1 cellular context compared by ENCODE assay signal in genomic region chr16:46973457-46974324, GRCh38.
TF ChIP-seq lines count a peak whose summit lies in the region.

TSS of gene DNAJA2 (minus strand) at chr16:46973674. CDS start at chr16:46973572, 102 bp downstream.

TF ChIP-seq in HepG2, 621 proteins besides CTCF, POLR2A, EP300 and RAD21 (continued from another document and continues in another):
- TF ChIP-seq, protein P1, sequence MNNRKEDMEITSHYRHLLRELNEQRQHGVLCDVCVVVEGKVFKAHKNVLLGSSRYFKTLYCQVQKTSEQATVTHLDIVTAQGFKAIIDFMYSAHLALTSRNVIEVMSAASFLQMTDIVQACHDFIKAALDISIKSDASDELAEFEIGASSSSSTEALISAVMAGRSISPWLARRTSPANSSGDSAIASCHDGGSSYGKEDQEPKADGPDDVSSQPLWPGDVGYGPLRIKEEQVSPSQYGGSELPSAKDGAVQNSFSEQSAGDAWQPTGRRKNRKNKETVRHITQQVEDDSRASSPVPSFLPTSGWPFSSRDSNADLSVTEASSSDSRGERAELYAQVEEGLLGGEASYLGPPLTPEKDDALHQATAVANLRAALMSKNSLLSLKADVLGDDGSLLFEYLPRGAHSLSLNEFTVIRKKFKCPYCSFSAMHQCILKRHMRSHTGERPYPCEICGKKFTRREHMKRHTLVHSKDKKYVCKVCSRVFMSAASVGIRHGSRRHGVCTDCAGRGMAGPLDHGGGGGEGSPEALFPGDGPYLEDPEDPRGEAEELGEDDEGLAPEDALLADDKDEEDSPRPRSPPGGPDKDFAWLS (CRISPR knock-in tag; IDR thresholded peaks at IDR 0.05; ENCODE audit: borderline replicate concordance) = no peak
- TF ChIP-seq, protein P2, sequence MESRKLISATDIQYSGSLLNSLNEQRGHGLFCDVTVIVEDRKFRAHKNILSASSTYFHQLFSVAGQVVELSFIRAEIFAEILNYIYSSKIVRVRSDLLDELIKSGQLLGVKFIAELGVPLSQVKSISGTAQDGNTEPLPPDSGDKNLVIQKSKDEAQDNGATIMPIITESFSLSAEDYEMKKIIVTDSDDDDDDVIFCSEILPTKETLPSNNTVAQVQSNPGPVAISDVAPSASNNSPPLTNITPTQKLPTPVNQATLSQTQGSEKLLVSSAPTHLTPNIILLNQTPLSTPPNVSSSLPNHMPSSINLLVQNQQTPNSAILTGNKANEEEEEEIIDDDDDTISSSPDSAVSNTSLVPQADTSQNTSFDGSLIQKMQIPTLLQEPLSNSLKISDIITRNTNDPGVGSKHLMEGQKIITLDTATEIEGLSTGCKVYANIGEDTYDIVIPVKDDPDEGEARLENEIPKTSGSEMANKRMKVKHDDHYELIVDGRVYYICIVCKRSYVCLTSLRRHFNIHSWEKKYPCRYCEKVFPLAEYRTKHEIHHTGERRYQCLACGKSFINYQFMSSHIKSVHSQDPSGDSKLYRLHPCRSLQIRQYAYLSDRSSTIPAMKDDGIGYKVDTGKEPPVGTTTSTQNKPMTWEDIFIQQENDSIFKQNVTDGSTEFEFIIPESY (CRISPR knock-in tag; IDR thresholded peaks at IDR 0.05) = 0 out of 2 replicates have a peak, but pooled peaks have one; percentile 10
- peak; percentile 20; the same call in 1 of the 2 replicates for TF ChIP-seq GFI1 (CRISPR knock-in tag; IDR thresholded peaks at IDR 0.05; ENCODE audit: borderline replicate concordance)
- TF ChIP-seq STAT6 (CRISPR knock-in tag; IDR thresholded peaks at IDR 0.05; ENCODE audit: borderline replicate concordance) = no peak
- 0 out of 2 replicates have a peak, but pooled peaks have one; percentile 73 for TF ChIP-seq ZNF841 (CRISPR knock-in tag; IDR thresholded peaks at IDR 0.05; ENCODE audit: borderline replicate concordance)
- peak; percentile 89 for TF ChIP-seq ARHGAP35 (CRISPR knock-in tag; IDR thresholded peaks at IDR 0.05; ENCODE audit: borderline replicate concordance)
- TF ChIP-seq ZNF530 (CRISPR knock-in tag; IDR thresholded peaks at IDR 0.05; ENCODE audit: low read depth) = 0 out of 2 replicates have a peak, but pooled peaks have one; percentile 86
- TF ChIP-seq ZFX (CRISPR knock-in tag; IDR thresholded peaks at IDR 0.05; ENCODE audit: low read depth) = peak; percentile 99
- no peak; the same call in 1 of the 2 replicates for TF ChIP-seq ZNF782 (CRISPR knock-in tag; IDR thresholded peaks at IDR 0.05; ENCODE audit: borderline replicate concordance)
- no peak; the same call in 1 of the 2 replicates for TF ChIP-seq CHD4 (IDR thresholded peaks at IDR 0.05; ENCODE audit: borderline replicate concordance, low read length)
- TF ChIP-seq ZMYM4 (CRISPR knock-in tag; IDR thresholded peaks at IDR 0.05) = peak; percentile 76
- peak; percentile 90; the same call in 1 of the 2 replicates for TF ChIP-seq ZNF552 (CRISPR knock-in tag; IDR thresholded peaks at IDR 0.05; ENCODE audit: borderline replicate concordance)
- peak; percentile 64; the same call in 1 of the 3 replicates for TF ChIP-seq MXI1 (IDR thresholded peaks at IDR 0.05; ENCODE audit: borderline replicate concordance, low read depth, low read length)
- TF ChIP-seq MTA3 (CRISPR knock-in tag; IDR thresholded peaks at IDR 0.05) = 0 out of 2 replicates have a peak, but pooled peaks have one; percentile 57
- no peak for TF ChIP-seq ZNF660 (CRISPR knock-in tag; IDR thresholded peaks at IDR 0.05; ENCODE audit: borderline replicate concordance, low read depth)
- TF ChIP-seq TEAD2 (CRISPR knock-in tag; IDR thresholded peaks at IDR 0.05) = 0 out of 2 replicates have a peak, but pooled peaks have one; percentile 74
- TF ChIP-seq, protein P3, sequence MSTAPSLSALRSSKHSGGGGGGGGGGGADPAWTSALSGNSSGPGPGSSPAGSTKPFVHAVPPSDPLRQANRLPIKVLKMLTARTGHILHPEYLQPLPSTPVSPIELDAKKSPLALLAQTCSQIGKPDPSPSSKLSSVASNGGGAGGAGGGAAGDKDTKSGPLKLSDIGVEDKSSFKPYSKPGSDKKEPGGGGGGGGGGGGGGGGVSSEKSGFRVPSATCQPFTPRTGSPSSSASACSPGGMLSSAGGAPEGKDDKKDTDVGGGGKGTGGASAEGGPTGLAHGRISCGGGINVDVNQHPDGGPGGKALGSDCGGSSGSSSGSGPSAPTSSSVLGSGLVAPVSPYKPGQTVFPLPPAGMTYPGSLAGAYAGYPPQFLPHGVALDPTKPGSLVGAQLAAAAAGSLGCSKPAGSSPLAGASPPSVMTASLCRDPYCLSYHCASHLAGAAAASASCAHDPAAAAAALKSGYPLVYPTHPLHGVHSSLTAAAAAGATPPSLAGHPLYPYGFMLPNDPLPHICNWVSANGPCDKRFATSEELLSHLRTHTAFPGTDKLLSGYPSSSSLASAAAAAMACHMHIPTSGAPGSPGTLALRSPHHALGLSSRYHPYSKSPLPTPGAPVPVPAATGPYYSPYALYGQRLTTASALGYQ (CRISPR knock-in tag; IDR thresholded peaks at IDR 0.05) = 0 out of 2 replicates have a peak, but pooled peaks have one; percentile 69
- TF ChIP-seq ZNF484 (CRISPR knock-in tag; IDR thresholded peaks at IDR 0.05; ENCODE audit: borderline replicate concordance, low read depth) = 0 out of 2 replicates have a peak, but pooled peaks have one; percentile 42
- TF ChIP-seq ELF3 (CRISPR knock-in tag; IDR thresholded peaks at IDR 0.05) = peak; percentile 76
- TF ChIP-seq ATF5 (CRISPR knock-in tag; IDR thresholded peaks at IDR 0.05; ENCODE audit: low read depth) = peak; percentile 28; the same call in 1 of the 2 replicates
- peak in 1 of 2 experiments; percentile 71; a peak in 2 of 4 replicates for TF ChIP-seq ATF4 (CRISPR knock-in tag; IDR thresholded peaks at IDR 0.05)
- peak; percentile 23; the same call in 1 of the 2 replicates for TF ChIP-seq CEBPG (CRISPR knock-in tag; IDR thresholded peaks at IDR 0.05)
- TF ChIP-seq, protein P4, sequence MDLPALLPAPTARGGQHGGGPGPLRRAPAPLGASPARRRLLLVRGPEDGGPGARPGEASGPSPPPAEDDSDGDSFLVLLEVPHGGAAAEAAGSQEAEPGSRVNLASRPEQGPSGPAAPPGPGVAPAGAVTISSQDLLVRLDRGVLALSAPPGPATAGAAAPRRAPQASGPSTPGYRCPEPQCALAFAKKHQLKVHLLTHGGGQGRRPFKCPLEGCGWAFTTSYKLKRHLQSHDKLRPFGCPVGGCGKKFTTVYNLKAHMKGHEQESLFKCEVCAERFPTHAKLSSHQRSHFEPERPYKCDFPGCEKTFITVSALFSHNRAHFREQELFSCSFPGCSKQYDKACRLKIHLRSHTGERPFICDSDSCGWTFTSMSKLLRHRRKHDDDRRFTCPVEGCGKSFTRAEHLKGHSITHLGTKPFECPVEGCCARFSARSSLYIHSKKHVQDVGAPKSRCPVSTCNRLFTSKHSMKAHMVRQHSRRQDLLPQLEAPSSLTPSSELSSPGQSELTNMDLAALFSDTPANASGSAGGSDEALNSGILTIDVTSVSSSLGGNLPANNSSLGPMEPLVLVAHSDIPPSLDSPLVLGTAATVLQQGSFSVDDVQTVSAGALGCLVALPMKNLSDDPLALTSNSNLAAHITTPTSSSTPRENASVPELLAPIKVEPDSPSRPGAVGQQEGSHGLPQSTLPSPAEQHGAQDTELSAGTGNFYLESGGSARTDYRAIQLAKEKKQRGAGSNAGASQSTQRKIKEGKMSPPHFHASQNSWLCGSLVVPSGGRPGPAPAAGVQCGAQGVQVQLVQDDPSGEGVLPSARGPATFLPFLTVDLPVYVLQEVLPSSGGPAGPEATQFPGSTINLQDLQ (CRISPR knock-in tag; IDR thresholded peaks at IDR 0.05) = no peak
- peak; percentile 68; the same call in 1 of the 2 replicates for TF ChIP-seq TFE3 (CRISPR knock-in tag; IDR thresholded peaks at IDR 0.05)
- TF ChIP-seq ZNF747 (CRISPR knock-in tag; IDR thresholded peaks at IDR 0.05; ENCODE audit: borderline replicate concordance) = peak; percentile 86; the same call in 1 of the 2 replicates
- TF ChIP-seq FOXA1 (IDR thresholded peaks at IDR 0.05) = no peak
- TF ChIP-seq FOXA1 (CRISPR knock-in tag; IDR thresholded peaks at IDR 0.05) = no peak; the same call in 1 of the 2 replicates
- TF ChIP-seq PHF8 (CRISPR knock-in tag; IDR thresholded peaks at IDR 0.05) = peak; percentile 100
- TF ChIP-seq HMGXB3 (CRISPR knock-in tag; IDR thresholded peaks at IDR 0.05; ENCODE audit: borderline replicate concordance) = peak; percentile 87
- peak; percentile 94; the same call in 1 of the 2 replicates for TF ChIP-seq BRCA1 (CRISPR knock-in tag; IDR thresholded peaks at IDR 0.05)
- TF ChIP-seq ZNF749 (CRISPR knock-in tag; IDR thresholded peaks at IDR 0.05; ENCODE audit: borderline replicate concordance) = peak; percentile 93
- no peak for TF ChIP-seq GATA4 (IDR thresholded peaks at IDR 0.05; ENCODE audit: borderline replicate concordance, low read depth)
- peak; percentile 92 for TF ChIP-seq ZNF256 (CRISPR knock-in tag; conservative IDR thresholded peaks at IDR 0.05)
- TF ChIP-seq HNF4A (CRISPR knock-in tag; IDR thresholded peaks at IDR 0.05) = peak; percentile 66
- TF ChIP-seq NFYC (CRISPR knock-in tag; IDR thresholded peaks at IDR 0.05) = peak; percentile 58
- TF ChIP-seq ZNF317 (CRISPR knock-in tag; IDR thresholded peaks at IDR 0.05) = peak; percentile 88
- TF ChIP-seq TSC22D2 (CRISPR knock-in tag; IDR thresholded peaks at IDR 0.05; ENCODE audit: borderline replicate concordance) = peak; percentile 88; the same call in 1 of the 2 replicates
- no peak for TF ChIP-seq ZNF615 (CRISPR knock-in tag; IDR thresholded peaks at IDR 0.05; ENCODE audit: borderline replicate concordance)
